ENCODE assay signal across 8 cellular contexts in the genomic region with DNA sequence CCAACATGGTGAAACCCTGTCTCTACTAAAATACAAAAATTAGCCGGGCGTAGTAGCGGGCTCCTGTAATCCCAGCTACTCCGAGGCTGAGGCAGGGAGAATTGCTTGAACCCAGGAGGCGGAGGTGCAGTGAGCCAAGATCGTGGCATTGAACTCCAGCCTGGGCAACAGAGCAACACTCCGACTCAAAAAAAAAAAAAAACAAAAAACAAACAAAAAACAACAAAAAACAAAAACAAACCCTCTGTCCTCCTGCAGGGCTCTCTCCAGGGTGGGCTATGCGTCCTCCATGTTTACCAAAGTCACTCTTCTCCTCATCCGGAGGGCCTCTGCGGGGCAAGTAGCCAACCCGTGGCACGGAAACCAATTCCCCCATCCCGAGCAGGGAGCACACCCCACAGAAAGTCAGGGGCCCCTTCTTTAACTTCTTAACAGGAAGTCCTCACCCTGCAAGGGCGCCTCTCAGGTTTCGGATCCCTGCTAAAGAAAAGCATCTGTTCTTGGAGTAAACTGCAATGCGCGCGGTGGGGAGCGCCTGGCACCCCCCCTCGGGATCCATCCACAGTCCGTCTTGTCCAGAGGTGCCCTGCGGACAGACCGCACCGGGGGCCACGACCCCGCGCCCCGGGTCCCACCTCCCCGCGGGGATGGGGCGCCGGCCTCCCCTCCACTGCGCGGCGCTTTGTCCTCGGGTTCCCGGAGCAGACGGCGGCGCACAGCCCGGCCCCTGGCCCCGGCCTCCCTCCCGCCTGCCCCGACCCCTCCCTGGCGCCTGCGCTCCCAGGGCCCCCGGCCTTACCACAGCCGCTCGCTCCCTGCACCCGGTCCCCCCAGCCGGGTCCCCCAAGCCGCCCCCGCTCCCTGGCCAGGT. TPM values are rescaled to one million over a fixed set of nuclear protein-coding genes. Genes with fewer than 3 reads are reported as not detected.
DNase-seq lines count a peak whose midpoint lies in the region; ATAC-seq, FAIRE-seq and TF ChIP-seq lines count a peak whose summit lies in the region.

No MANE protein-coding gene starts in this region.

- DNase-seq in brain microvascular endothelial cell (no peak), smooth muscle cell (lab: John Stamatoyannopoulos, UW; ENCODE audit: unreplicated experiment) (no peak), H54 (ENCODE audit: insufficient read length, low spot score) (no peak), amniotic stem cell (lab: John Stamatoyannopoulos, UW) (no peak)

- no peaks in the 10 kb centered on the region; the same call in 1 of the 2 replicates for H4K20me1 ChIP-seq in SU-DHL-6 (ENCODE audit: low read depth, low read length)
- peaks cover 51% of the 10 kb centered on the region for H4K20me1 ChIP-seq in smooth muscle cell (ENCODE audit: low read depth)

- TF ChIP-seq CTCF in GM12875 (IDR thresholded peaks at IDR 0.05; ENCODE audit: borderline replicate concordance, insufficient read depth, low read depth, low read length) (no peak), SU-DHL-6 (IDR thresholded peaks at IDR 0.05; ENCODE audit: insufficient read depth, low read length, poor library complexity, severe bottlenecking) (no peak), brain microvascular endothelial cell (IDR thresholded peaks at IDR 0.05; ENCODE audit: low read depth, low read length, missing control alignments) (no peak), smooth muscle cell (IDR thresholded peaks at IDR 0.05; ENCODE audit: borderline replicate concordance, insufficient read depth, poor library complexity, severe bottlenecking) (no peak)

- no peaks in the 10 kb centered on the region for H3F3A ChIP-seq in SU-DHL-6 (ENCODE audit: insufficient read depth)
- H3F3A ChIP-seq in smooth muscle cell (ENCODE audit: low read depth): no peaks in the 10 kb centered on the region

- H3K9me2 ChIP-seq in SU-DHL-6 (replicated peaks; ENCODE audit: insufficient read depth, low read length): no peaks in the 10 kb centered on the region

- peaks cover 18% of the 10 kb centered on the region; the same call in 1 of the 2 replicates for H3K79me2 ChIP-seq in SU-DHL-6 (ENCODE audit: insufficient read depth, low read length)
- H3K79me2 ChIP-seq in smooth muscle cell (ENCODE audit: low read depth): peaks cover 62% of the 10 kb centered on the region

- H2AFZ ChIP-seq in SU-DHL-6 (ENCODE audit: low read depth, low read length, severe bottlenecking) (no peak overlapping the region), smooth muscle cell (ENCODE audit: low read depth) (peak overlapping the region; percentile 55)

- no peaks in the 10 kb centered on the region for H3K27me3 ChIP-seq in SU-DHL-6 (ENCODE audit: low read length)
- H3K27me3 ChIP-seq in brain microvascular endothelial cell (replicated peaks): no peaks in the 10 kb centered on the region
- peaks cover 8% of the 10 kb centered on the region; the same call in 1 of the 2 replicates for H3K27me3 ChIP-seq in iPS-20b (ENCODE audit: insufficient read depth, low read length)
- no peaks in the 10 kb centered on the region for H3K27me3 ChIP-seq in smooth muscle cell (ENCODE audit: low read depth)

- H3K4me3 ChIP-seq in GM12875 (ENCODE audit: low read depth, low read length) (peak overlapping the region; percentile 62), SU-DHL-6 (ENCODE audit: insufficient read depth, low read length, poor library complexity, severe bottlenecking) (peak overlapping the region; percentile 57), brain microvascular endothelial cell (ENCODE audit: low read depth, low read length) (peak overlapping the region; percentile 67), iPS-20b (ENCODE audit: low read length) (peak overlapping the region; percentile 91), smooth muscle cell (peak overlapping the region; percentile 91)

- TF ChIP-seq POLR2A in H54 (IDR thresholded peaks at IDR 0.05; ENCODE audit: low read depth, low read length): no peak

- H3K9me3 ChIP-seq in SU-DHL-6 (ENCODE audit: insufficient read depth, low read length) (no peaks in the 10 kb centered on the region), iPS-20b (ENCODE audit: insufficient read depth, low read depth, low read length) (no peaks in the 10 kb centered on the region), smooth muscle cell (replicated peaks; ENCODE audit: low read depth) (no peaks in the 10 kb centered on the region)

- ATAC-seq in HG03039 (IDR thresholded peaks at IDR 0.05; ENCODE audit: unreplicated experiment): peak; percentile 32

- H3K4me2 ChIP-seq in SU-DHL-6 (ENCODE audit: low read depth, low read length, poor library complexity, severe bottlenecking) (peak overlapping the region; percentile 72), smooth muscle cell (peak overlapping the region; percentile 99)

- peaks cover 17% of the 10 kb centered on the region for H3K4me1 ChIP-seq in iPS-20b (ENCODE audit: insufficient read depth, low read length)
- peaks cover 15% of the 10 kb centered on the region for H3K4me1 ChIP-seq in smooth muscle cell (ENCODE audit: low read depth)

- WGBS in smooth muscle cell (ENCODE audit: low lambda C conversion rate): 17% methylated on average over 21 of the region's 53 CpGs

- FAIRE-seq in H54 (lab: Jason Lieb, UNC): no peak

- in situ Hi-C loops in brain microvascular endothelial cell (cut with HindIII; ENCODE audit: low pct_ligation_motif_present, low sequenced_read_pairs): no loop called here

- H3K36me3 ChIP-seq in SU-DHL-6 (ENCODE audit: low read length): no peaks in the 10 kb centered on the region
- no peaks in the 10 kb centered on the region for H3K36me3 ChIP-seq in brain microvascular endothelial cell (replicated peaks)
- peaks cover 7% of the 10 kb centered on the region for H3K36me3 ChIP-seq in iPS-20b (ENCODE audit: insufficient read depth, low read depth, low read length)
- H3K36me3 ChIP-seq in smooth muscle cell (ENCODE audit: low read depth): no peaks in the 10 kb centered on the region

- peak overlapping the region; percentile 63 for H3K9ac ChIP-seq in SU-DHL-6 (ENCODE audit: low read length)
- H3K9ac ChIP-seq in iPS-20b (ENCODE audit: low read depth, low read length): peak overlapping the region; percentile 81; the same call in 1 of the 2 replicates
- peak overlapping the region; percentile 62 for H3K9ac ChIP-seq in smooth muscle cell (ENCODE audit: low read depth)

- H3K27ac ChIP-seq in SU-DHL-6 (ENCODE audit: low read depth, low read length) (peak overlapping the region; percentile 66), brain microvascular endothelial cell (peak overlapping the region; percentile 29), iPS-20b (ENCODE audit: low read length) (no peak overlapping the region), smooth muscle cell (ENCODE audit: low read depth) (no peak overlapping the region)

RNA-seq across cellular contexts. Expression of a gene that starts 0.7 kb away (rescaled TPM):
- 25.4 and 30.7 TPM in 2 replicates for total RNA-seq in smooth muscle cell
- polyA plus RNA-seq in smooth muscle cell: 23.3 and 25.6 TPM in 2 replicates

RNA-seq across cellular contexts. Expression of a gene that starts 25.1 kb away (rescaled TPM):
- total RNA-seq in smooth muscle cell: 7.2 and 12.5 TPM in 2 replicates
- polyA plus RNA-seq in smooth muscle cell: 14.4 and 19.2 TPM in 2 replicates

Comparison
In these comparisons a context has a peak if more than half of its experiments do, and no peak if none do; other contexts are left out.
1. H3K27ac ChIP-seq: peak in SU-DHL-6 (single experiment) and brain microvascular endothelial cell (single experiment); none in iPS-20b (single experiment) and smooth muscle cell (single experiment).
2. Peak in every context shown above with its lines, with median percentiles within 50 percentile points of each other: H3K4me3 ChIP-seq and H3K9ac ChIP-seq.